Comparison of ENCODE assay signal across 31 cellular contexts in genomic region chr12:4257442-4257841, GRCh38.
"Had no signal": no experiment of that assay in that cellular context is flagged by ENCODE, and none has a peak within 500 bp of the region (broad histone marks: within the 10 kb centered on the region; RNA-seq: fewer than 3 reads in every experiment).

No MANE protein-coding gene starts in this region.

- DNase-seq: activated B cell treated with CpG ODN at 0.5 μM for 24 hours; activated CD4-positive, alpha-beta memory T cell treated with anti-CD3 and anti-CD28 coated beads for 36 hours; activated CD4-positive, alpha-beta T cell treated with anti-CD3 and anti-CD28 coated beads for 48 hours; activated CD4-positive, alpha-beta T cell treated with anti-CD3 and anti-CD28 coated beads, Interleukin-2, amount 10 ng/mL, durations not matched to agents 7 days and 5 days; activated CD4-positive, CD25-positive, alpha-beta regulatory T cell treated with anti-CD3 and anti-CD28 coated beads, Interleukin-2, amount 50 U/mL, for 72 hours; activated CD8-positive, alpha-beta memory T cell treated with anti-CD3 and anti-CD28 coated beads, Interleukin-2, amount 50 U/mL, for 4 hours; activated CD8-positive, alpha-beta T cell treated with anti-CD3 and anti-CD28 coated beads for 36 hours; activated effector memory CD4-positive, alpha-beta T cell treated with Interleukin-2 at 50 U/mL for 16 hours; activated gamma-delta T cell; activated naive CD4-positive, alpha-beta T cell treated with anti-CD3 and anti-CD28 coated beads, Interleukin-2, amount 10 ng/mL, durations not matched to agents 7 days and 5 days; activated naive CD4-positive, alpha-beta T cell treated with Interleukin-2 at 50 U/mL for 16 hours; activated naive CD8-positive, alpha-beta T cell treated with anti-CD3 and anti-CD28 coated beads, Interleukin-2, amount 10 ng/mL, durations not matched to agents 7 days and 5 days; activated naive CD8-positive, alpha-beta T cell treated with anti-CD3 and anti-CD28 coated beads, Interleukin-2, amount 50 U/mL, for 24 hours; activated T-cell treated with anti-CD3 and anti-CD28 coated beads for 4 hours; activated T-cell treated with anti-CD3 and anti-CD28 coated beads, Interleukin-2, amount 50 U/mL, for 1 hour; activated T-cell treated with anti-CD3 and anti-CD28 coated beads, Interleukin-2, amount 50 U/mL, for 4 hours; amygdala; anterior cingulate cortex; caudate nucleus; cerebellar nuclear complex; T-helper 1 cell; T-helper 2 cell; T-helper 9 cell had no signal

- H3K9me3 Mint-ChIP-seq: activated naive CD4-positive, alpha-beta T cell treated with anti-CD3 and anti-CD28 coated beads, Interleukin-2, amount 50 U/mL, for 24 hours; central memory CD8-positive, alpha-beta T cell had no signal

- H3K27me3 Mint-ChIP-seq: activated CD4-positive, alpha-beta memory T cell treated with anti-CD3 and anti-CD28 coated beads for 36 hours; activated naive CD4-positive, alpha-beta T cell treated with anti-CD3 and anti-CD28 coated beads, Interleukin-2, amount 50 U/mL, for 24 hours; activated naive CD8-positive, alpha-beta T cell; central memory CD8-positive, alpha-beta T cell had no signal

- H3K4me3 Mint-ChIP-seq: activated B cell treated with CpG ODN at 0.5 μM for 24 hours; activated CD4-positive, alpha-beta memory T cell treated with anti-CD3 and anti-CD28 coated beads for 36 hours; activated CD4-positive, alpha-beta T cell treated with anti-CD3 and anti-CD28 coated beads, Interleukin-2, amount 10 ng/mL, durations not matched to agents 7 days and 5 days; activated CD8-positive, alpha-beta T cell treated with anti-CD3 and anti-CD28 coated beads for 36 hours; activated naive CD4-positive, alpha-beta T cell treated with anti-CD3 and anti-CD28 coated beads, Interleukin-2, amount 10 ng/mL, durations not matched to agents 7 days and 5 days; activated naive CD4-positive, alpha-beta T cell treated with anti-CD3 and anti-CD28 coated beads, Interleukin-2, amount 50 U/mL, for 24 hours; activated naive CD8-positive, alpha-beta T cell; activated naive CD8-positive, alpha-beta T cell treated with anti-CD3 and anti-CD28 coated beads, Interleukin-2, amount 10 ng/mL, durations not matched to agents 7 days and 5 days; activated naive CD8-positive, alpha-beta T cell treated with anti-CD3 and anti-CD28 coated beads, Interleukin-2, amount 50 U/mL, for 24 hours; activated T-cell treated with anti-CD3 and anti-CD28 coated beads, Interleukin-2, amount 50 U/mL, for 4 hours; activated T-helper 1 cell treated with anti-CD3 and anti-CD28 coated beads, Interleukin-12 subunit alpha, Interleukin-12 subunit beta, Interleukin-2, Interleukin-4 antibody, amounts not matched to agents 30 ng/mL and 10 ng/mL and 1 ng/mL, durations not matched to agents 14 hours and 24 hours and 36 hours; brain; central memory CD8-positive, alpha-beta T cell; T-helper 1 cell treated with Interleukin-12 subunit alpha and Interleukin-12 subunit beta and Interleukin-4 antibody, amounts not matched to agents 30 μg/mL and 1 μg/mL, for 36 hours; T-helper 2 cell treated with Interferon-gamma antibody and Interleukin-4, amounts not matched to agents 5 μg/mL and 100 μg/mL, for 36 hours had no signal

- ATAC-seq: activated CD8-positive, alpha-beta T cell treated with anti-CD3 and anti-CD28 coated beads for 36 hours; activated naive CD8-positive, alpha-beta T cell treated with anti-CD3 and anti-CD28 coated beads, Interleukin-2, amount 50 U/mL, for 24 hours; activated T-cell treated with anti-CD3 and anti-CD28 coated beads, Interleukin-2, amount 50 U/mL, for 4 hours had no signal

- H3K4me1 Mint-ChIP-seq: activated naive CD4-positive, alpha-beta T cell treated with anti-CD3 and anti-CD28 coated beads, Interleukin-2, amount 10 ng/mL, durations not matched to agents 7 days and 5 days; activated naive CD4-positive, alpha-beta T cell treated with anti-CD3 and anti-CD28 coated beads, Interleukin-2, amount 50 U/mL, for 24 hours; central memory CD8-positive, alpha-beta T cell had no signal

- H3K36me3 Mint-ChIP-seq: activated CD4-positive, alpha-beta memory T cell treated with anti-CD3 and anti-CD28 coated beads for 36 hours; activated naive CD4-positive, alpha-beta T cell treated with anti-CD3 and anti-CD28 coated beads, Interleukin-2, amount 50 U/mL, for 24 hours had no signal

- H3K27ac Mint-ChIP-seq: activated B cell treated with CpG ODN at 0.5 μM for 24 hours; activated CD4-positive, alpha-beta memory T cell treated with anti-CD3 and anti-CD28 coated beads for 36 hours; activated CD4-positive, alpha-beta T cell treated with anti-CD3 and anti-CD28 coated beads, Interleukin-2, amount 10 ng/mL, durations not matched to agents 7 days and 5 days; activated CD8-positive, alpha-beta T cell treated with anti-CD3 and anti-CD28 coated beads for 36 hours; activated naive CD4-positive, alpha-beta T cell treated with anti-CD3 and anti-CD28 coated beads, Interleukin-2, amount 10 ng/mL, durations not matched to agents 7 days and 5 days; activated naive CD4-positive, alpha-beta T cell treated with anti-CD3 and anti-CD28 coated beads, Interleukin-2, amount 50 U/mL, for 24 hours; activated naive CD8-positive, alpha-beta T cell; activated naive CD8-positive, alpha-beta T cell treated with anti-CD3 and anti-CD28 coated beads, Interleukin-2, amount 10 ng/mL, durations not matched to agents 7 days and 5 days; activated naive CD8-positive, alpha-beta T cell treated with anti-CD3 and anti-CD28 coated beads, Interleukin-2, amount 50 U/mL, for 24 hours; activated T-helper 1 cell treated with anti-CD3 and anti-CD28 coated beads, Interleukin-12 subunit alpha, Interleukin-12 subunit beta, Interleukin-2, Interleukin-4 antibody, amounts not matched to agents 30 ng/mL and 10 ng/mL and 1 ng/mL, durations not matched to agents 14 hours and 24 hours and 36 hours; activated T-helper 2 cell treated with anti-CD3 and anti-CD28 coated beads, Interferon-gamma antibody, Interleukin-2, Interleukin-4, amounts not matched to agents 10 μg/mL and 5 μg/mL and 100 μg/mL, durations not matched to agents 14 hours and 24 hours and 36 hours; brain; T-helper 1 cell treated with Interleukin-12 subunit alpha and Interleukin-12 subunit beta and Interleukin-4 antibody, amounts not matched to agents 30 μg/mL and 1 μg/mL, for 36 hours; T-helper 2 cell treated with Interferon-gamma antibody and Interleukin-4, amounts not matched to agents 5 μg/mL and 100 μg/mL, for 36 hours had no signal
